14 cellular contexts compared by ENCODE assay signal in genomic region chr5:79568632-79569190, GRCh38. TPM values are rescaled to one million over a fixed set of nuclear protein-coding genes. Genes with fewer than 3 reads are reported as not detected.
DNase-seq lines count a peak whose midpoint lies in the region; ATAC-seq and TF ChIP-seq lines count a peak whose summit lies in the region.
"Had no signal": no experiment of that assay in that cellular context is flagged by ENCODE, and none has a peak within 500 bp of the region (broad histone marks: within the 10 kb centered on the region; RNA-seq: fewer than 3 reads in every experiment).

No MANE protein-coding gene starts in this region.

- H3K56ac ChIP-seq in H9 (ENCODE audit: insufficient read length, low read depth, low read length), result no peak overlapping the region

- no peak overlapping the region for H4K5ac ChIP-seq in H9 (ENCODE audit: insufficient read length, low read depth, low read length)

- H3K23ac ChIP-seq in H9 (ENCODE audit: insufficient read length, low read depth, low read length), result no peak overlapping the region

- TF ChIP-seq CTCF in brain (conservative IDR thresholded peaks at IDR 0.05) (no peak), H9 (conservative IDR thresholded peaks at IDR 0.05) (no peak)

- no peak for ATAC-seq in GM19467 (IDR thresholded peaks at IDR 0.05; ENCODE audit: unreplicated experiment)
- ATAC-seq: GM23338 had no signal

- H3K9ac ChIP-seq in SK-N-MC (ENCODE audit: insufficient read length) (peak overlapping the region; percentile 74), H9 (ENCODE audit: extremely low read depth, insufficient read length, low read length) (no peak overlapping the region)

- no CpG with 5 or more reads among the region's 1 CpG for WGBS in H9 (ENCODE audit: extremely low coverage, insufficient read length, low lambda C conversion rate)

- no peaks in the 10 kb centered on the region for H3K9me3 ChIP-seq in SK-N-MC (ENCODE audit: low read depth, low read length)
- H3K9me3 ChIP-seq in H9 (ENCODE audit: control insufficient read depth, low read depth, low read length), result no peaks in the 10 kb centered on the region
- H3K9me3 ChIP-seq: Caco-2 had no signal

- H4K8ac ChIP-seq in H9 (replicated peaks; ENCODE audit: insufficient read length, low read depth, low read length), result no peak overlapping the region

- no peak overlapping the region for H2AK5ac ChIP-seq in H9 (ENCODE audit: insufficient read length, low read length)

- H3K4me1 Mint-ChIP-seq in brain, result peaks cover 10% of the 10 kb centered on the region
- peaks cover 14 to 16% of the 10 kb centered on the region in 2 experiments for H3K4me1 Mint-ChIP-seq in H9

- no peaks in the 10 kb centered on the region for H4K20me1 ChIP-seq in H9 (ENCODE audit: control insufficient read depth, insufficient read depth, insufficient read length)

- no peak overlapping the region for H2BK120ac ChIP-seq in H9 (ENCODE audit: low read depth, low read length, poor library complexity, severe bottlenecking)

- H3K79me1 ChIP-seq in H9 (ENCODE audit: insufficient read depth, low read depth, low read length, poor library complexity, severe bottlenecking), result no peaks in the 10 kb centered on the region

- H3K27ac Mint-ChIP-seq in brain, result peak overlapping the region in 3 of 5 experiments; percentile 11 to 52 (median 24)
- no peak overlapping the region; a peak in 1 of 7 replicates for H3K27ac Mint-ChIP-seq in H9
- H3K27ac Mint-ChIP-seq: CD4-positive, alpha-beta T cell; GM23338 had no signal

- no peak overlapping the region for H2BK12ac ChIP-seq in H9 (ENCODE audit: insufficient read length, low read depth, low read length)

- no peak overlapping the region for H2BK5ac ChIP-seq in H9 (ENCODE audit: insufficient read length, low read length)

- H3K4me3 Mint-ChIP-seq in brain (no peak overlapping the region), H9 (no peak overlapping the region)
- H3K4me3 Mint-ChIP-seq: CD4-positive, alpha-beta T cell; GM23338 had no signal

- H3T11ph ChIP-seq in H9 (ENCODE audit: low read length), result no peak overlapping the region

- DNase-seq in SK-N-MC (ENCODE audit: low read depth, low spot score) (peak; percentile 89), H9 (no peak)
- no peak for DNase-seq in activated T-cell treated with anti-CD3 and anti-CD28 coated beads, Interleukin-2, amount 50 U/mL, for 48 hours
- DNase-seq: AML-193; Caco-2; CD4-positive, alpha-beta T cell; H7; KBM-7 had no signal

- H3K23me2 ChIP-seq in H9 (ENCODE audit: insufficient read length, low read depth, low read length, poor library complexity, severe bottlenecking), result no peaks in the 10 kb centered on the region

- H3K36me3 Mint-ChIP-seq in brain (no peaks in the 10 kb centered on the region), H9 (ENCODE audit: insufficient read depth in 1 of 3, low read depth in 3 of 3) (no peaks in the 10 kb centered on the region)

- H3K4me3 ChIP-seq in ACC112 (ENCODE audit: low read depth, low read length) (no peak overlapping the region), SK-N-MC (peak overlapping the region; percentile 38)
- H3K4me3 ChIP-seq: GM23338 had no signal

- no peak overlapping the region for H3K4me2 ChIP-seq in H9 (ENCODE audit: insufficient read depth, insufficient read length, low read length)
- H3K4me2 ChIP-seq: GM23338 had no signal

- H3K27me3 Mint-ChIP-seq in brain (peaks cover 2% of the 10 kb centered on the region), H9 (ENCODE audit: low read depth) (peaks cover 10% of the 10 kb centered on the region)

- H3K27ac ChIP-seq in ACC112 (ENCODE audit: low read depth, low read length), result no peak overlapping the region
- peak overlapping the region; percentile 100 for H3K27ac ChIP-seq in SK-N-MC
- no peak overlapping the region for H3K27ac ChIP-seq in H9 (ENCODE audit: insufficient read length, low read depth, low read length)
- H3K27ac ChIP-seq: C4-2B, HL-60 had no signal

- H3K36me3 ChIP-seq in ACC112 (ENCODE audit: insufficient read depth, low read length) (no peaks in the 10 kb centered on the region), SK-N-MC (ENCODE audit: insufficient read depth, low read length) (no peaks in the 10 kb centered on the region)

- no peak overlapping the region for H2BK15ac ChIP-seq in H9 (ENCODE audit: low read depth, low read length)

- H4K91ac ChIP-seq in H9 (ENCODE audit: insufficient read length, low read depth, low read length), result no peak overlapping the region

- no peak overlapping the region for H3K4ac ChIP-seq in H9 (ENCODE audit: low read depth, low read length)

- H3K18ac ChIP-seq in H9 (ENCODE audit: insufficient read length, low read depth, low read length), result no peak overlapping the region

- H3K27me3 ChIP-seq in ACC112 (ENCODE audit: insufficient read depth, low read length) (no peaks in the 10 kb centered on the region), H9 (ENCODE audit: insufficient read depth, low read length) (no peaks in the 10 kb centered on the region)

- H2AFZ ChIP-seq in ACC112 (ENCODE audit: low read length, unreplicated experiment) (peak overlapping the region; percentile 86), H9 (ENCODE audit: low read length) (no peak overlapping the region)

- H3K14ac ChIP-seq in H9 (ENCODE audit: insufficient read depth, low read length), result no peak overlapping the region

- H3K9me3 Mint-ChIP-seq in brain (peaks cover 0 to 4% (median 0%) of the 10 kb centered on the region in 5 experiments), H9 (no peaks in the 10 kb centered on the region; a peak in 1 of 5 replicates)
- H3K9me3 Mint-ChIP-seq: CD4-positive, alpha-beta T cell; GM23338 had no signal

- H2BK20ac ChIP-seq in H9 (ENCODE audit: low read depth, low read length, poor library complexity, severe bottlenecking), result no peak overlapping the region

- no peaks in the 10 kb centered on the region for H3K79me2 ChIP-seq in ACC112 (ENCODE audit: control insufficient read depth, insufficient read depth, low read length, unreplicated experiment)
- H3K79me2 ChIP-seq in H9 (ENCODE audit: insufficient read depth, low read length), result no peaks in the 10 kb centered on the region

- H3K4me1 ChIP-seq in ACC112 (ENCODE audit: control insufficient read depth, insufficient read depth, low read length, unreplicated experiment), result peaks cover 9% of the 10 kb centered on the region
- H3K4me1 ChIP-seq in H9 (ENCODE audit: insufficient read depth, low read length), result no peaks in the 10 kb centered on the region

RNA-seq across cellular contexts. Expression of gene TENT2, which starts 43.5 kb away (rescaled TPM):
- polyA plus RNA-seq in brain (ENCODE audit: insufficient read depth, low read depth, low replicate concordance), result 4.7 TPM
- total RNA-seq in H9 (2021), result 38.9 and 42.8 TPM in 2 replicates

RNA-seq across cellular contexts. Expression of gene HOMER1, which starts 54.8 kb away (rescaled TPM):
- polyA plus RNA-seq in brain (ENCODE audit: insufficient read depth, low read depth, low replicate concordance), result 1.6 TPM
- 36.0 and 39.5 TPM in 2 replicates for total RNA-seq in H9 (2021)

Comparison
In these comparisons a context has a peak if more than half of its experiments do, and no peak if none do; other contexts are left out.
1. H3K27ac Mint-ChIP-seq: peak in brain (3 of 5); none in H9 (0 of 3).